ENCODE assay signal across 8 cellular contexts in the genomic region with DNA sequence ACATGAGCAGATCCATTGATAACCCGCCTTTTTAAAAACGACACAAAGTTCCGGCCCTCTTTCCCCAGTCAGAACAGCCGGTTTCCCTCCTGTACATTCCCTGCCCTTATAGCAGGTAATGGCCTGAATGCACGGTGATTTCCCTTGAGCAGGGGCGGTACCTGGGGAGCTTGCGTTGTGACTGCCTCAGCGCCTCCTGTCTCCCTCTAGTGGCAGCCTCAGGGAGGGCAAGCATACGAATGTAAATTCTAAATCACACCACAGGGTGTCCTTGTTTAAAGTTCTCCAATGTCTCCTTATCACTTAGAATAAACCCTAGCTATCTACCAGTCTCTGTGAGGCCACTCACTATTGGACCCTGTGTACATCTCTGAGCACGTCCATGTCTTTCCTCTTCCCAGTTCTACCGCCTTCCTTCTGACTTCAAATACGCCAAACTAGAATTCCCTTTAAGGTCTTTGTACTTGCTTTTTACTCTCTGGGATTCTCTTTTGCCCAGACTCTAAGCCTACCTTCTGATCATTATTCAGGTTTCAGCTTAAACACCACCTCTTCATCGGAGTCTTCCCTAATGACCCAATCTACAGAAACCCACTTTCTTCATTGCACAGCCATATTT. TPM values are rescaled to one million over a fixed set of nuclear protein-coding genes. Genes with fewer than 3 reads are reported as not detected.
DNase-seq lines count a peak whose midpoint lies in the region; TF ChIP-seq lines count a peak whose summit lies in the region.

No MANE protein-coding gene starts in this region.

- H3K27me3 Mint-ChIP-seq in H9 (ENCODE audit: low read depth) = no peaks in the 10 kb centered on the region

- H3K56ac ChIP-seq in H9 (ENCODE audit: insufficient read length, low read depth, low read length) = no peak overlapping the region

- no peak overlapping the region for H2BK12ac ChIP-seq in H9 (ENCODE audit: insufficient read length, low read depth, low read length)

- H3K9ac ChIP-seq in H9 (ENCODE audit: extremely low read depth, insufficient read length, low read length) (no peak overlapping the region), adipocyte (ENCODE audit: low read length) (no peak overlapping the region)

- H3K27me3 ChIP-seq in H9 (ENCODE audit: insufficient read depth, low read length) (no peaks in the 10 kb centered on the region), adipocyte (replicated peaks; ENCODE audit: control insufficient read depth, insufficient read depth, low read length) (no peaks in the 10 kb centered on the region)

- no peak overlapping the region for H2BK15ac ChIP-seq in H9 (ENCODE audit: low read depth, low read length)

- H3K18ac ChIP-seq in H9 (ENCODE audit: insufficient read length, low read depth, low read length) = no peak overlapping the region

- H2BK5ac ChIP-seq in H9 (ENCODE audit: insufficient read length, low read length) = no peak overlapping the region

- H3K27ac Mint-ChIP-seq in H9 = no peak overlapping the region; a peak in 2 of 7 replicates

- no CpG with 5 or more reads among the region's 13 CpGs for WGBS in H9 (ENCODE audit: extremely low coverage, insufficient read length, low lambda C conversion rate)

- peaks cover 0 to 5% (median 2%) of the 10 kb centered on the region in 3 experiments; a peak in 6 of 7 replicates for H3K36me3 Mint-ChIP-seq in H9 (ENCODE audit: insufficient read depth in 1 of 3, low read depth in 3 of 3)

- H2AFZ ChIP-seq in H9 (ENCODE audit: low read length) = no peak overlapping the region

- H3K4me3 Mint-ChIP-seq in H9 = no peak overlapping the region

- peak overlapping the region; percentile 12 for H3K27ac ChIP-seq in H9 (ENCODE audit: insufficient read length, low read depth, low read length)

- TF ChIP-seq CTCF in GM12873 (IDR thresholded peaks at IDR 0.05; ENCODE audit: insufficient read depth, low read depth, low read length, missing control alignments) = peak; percentile 99
- peak; percentile 98 for TF ChIP-seq CTCF in H9 (conservative IDR thresholded peaks at IDR 0.05)

- no peaks in the 10 kb centered on the region for H3K36me3 ChIP-seq in adipocyte (ENCODE audit: control insufficient read depth, insufficient read depth, low read length, severe bottlenecking)

- H2AK5ac ChIP-seq in H9 (ENCODE audit: insufficient read length, low read length) = no peak overlapping the region

- peaks cover 27 to 37% of the 10 kb centered on the region in 2 experiments for H3K4me1 Mint-ChIP-seq in H9

- H4K20me1 ChIP-seq in H9 (ENCODE audit: control insufficient read depth, insufficient read depth, insufficient read length) = no peaks in the 10 kb centered on the region

- H3K23me2 ChIP-seq in H9 (ENCODE audit: insufficient read length, low read depth, low read length, poor library complexity, severe bottlenecking) = no peaks in the 10 kb centered on the region

- H4K91ac ChIP-seq in H9 (ENCODE audit: insufficient read length, low read depth, low read length) = no peak overlapping the region

- no peak overlapping the region for H3T11ph ChIP-seq in H9 (ENCODE audit: low read length)

- no peak overlapping the region for H2BK20ac ChIP-seq in H9 (ENCODE audit: low read depth, low read length, poor library complexity, severe bottlenecking)

- no peak overlapping the region for H3K4me2 ChIP-seq in H9 (ENCODE audit: insufficient read depth, insufficient read length, low read length)

- peaks cover 4% of the 10 kb centered on the region; the same call in 1 of the 2 replicates for H3K4me1 ChIP-seq in H9 (ENCODE audit: insufficient read depth, low read length)
- H3K4me1 ChIP-seq in adipocyte (ENCODE audit: control insufficient read depth, insufficient read depth, low read length) = no peaks in the 10 kb centered on the region

- peaks cover 3 to 4% of the 10 kb centered on the region in 2 experiments; a peak in 3 of 5 replicates for H3K9me3 Mint-ChIP-seq in H9

- no peak overlapping the region for H2BK120ac ChIP-seq in H9 (ENCODE audit: low read depth, low read length, poor library complexity, severe bottlenecking)

- no peak overlapping the region for H4K8ac ChIP-seq in H9 (replicated peaks; ENCODE audit: insufficient read length, low read depth, low read length)

- no peak overlapping the region for H3K4me3 ChIP-seq in adipocyte (ENCODE audit: low read length)

- H4K5ac ChIP-seq in H9 (ENCODE audit: insufficient read length, low read depth, low read length) = no peak overlapping the region

- H3K9me3 ChIP-seq in H9 (ENCODE audit: control insufficient read depth, low read depth, low read length) (no peaks in the 10 kb centered on the region), adipocyte (ENCODE audit: control insufficient read depth, low read length) (no peaks in the 10 kb centered on the region)

- no peak overlapping the region for H3K23ac ChIP-seq in H9 (ENCODE audit: insufficient read length, low read depth, low read length)

- no peak overlapping the region for H3K4ac ChIP-seq in H9 (ENCODE audit: low read depth, low read length)

- H3K14ac ChIP-seq in H9 (ENCODE audit: insufficient read depth, low read length) = no peak overlapping the region

- H3K79me2 ChIP-seq in H9 (ENCODE audit: insufficient read depth, low read length) = no peaks in the 10 kb centered on the region

- no peaks in the 10 kb centered on the region for H3K79me1 ChIP-seq in H9 (ENCODE audit: insufficient read depth, low read depth, low read length, poor library complexity, severe bottlenecking)

- peak; percentile 89 for DNase-seq in H9
- peak; percentile 84 to 86 for DNase-seq in Kasumi-1 (lab: John Stamatoyannopoulos, UW)
- DNase-seq in T-helper 1 cell = peak; percentile 19 to 64 (median 38)
- peak; percentile 16 for DNase-seq in adipocyte (ENCODE audit: low read depth)
- peak; percentile 53 for DNase-seq in kidney tubule cell (ENCODE audit: low spot score)
- peak; percentile 40 to 49 for DNase-seq in stimulated activated CD8-positive, alpha-beta memory T cell treated with anti-CD3 and anti-CD28 coated beads, Interleukin-4, amount 100 ng/mL, for 4 hours (ENCODE audit: low read depth in 2 of 2, low spot score in 1 of 2)
- DNase-seq in amniotic stem cell (lab: John Stamatoyannopoulos, UW) = no peak

RNA-seq across cellular contexts. Expression of gene LDB2, which starts 18.4 kb away (rescaled TPM):
- 22.5 and 25.8 TPM in 2 replicates for total RNA-seq in H9 (2021)
